ENCODE assay signal across 27 cellular contexts in the genomic region with DNA sequence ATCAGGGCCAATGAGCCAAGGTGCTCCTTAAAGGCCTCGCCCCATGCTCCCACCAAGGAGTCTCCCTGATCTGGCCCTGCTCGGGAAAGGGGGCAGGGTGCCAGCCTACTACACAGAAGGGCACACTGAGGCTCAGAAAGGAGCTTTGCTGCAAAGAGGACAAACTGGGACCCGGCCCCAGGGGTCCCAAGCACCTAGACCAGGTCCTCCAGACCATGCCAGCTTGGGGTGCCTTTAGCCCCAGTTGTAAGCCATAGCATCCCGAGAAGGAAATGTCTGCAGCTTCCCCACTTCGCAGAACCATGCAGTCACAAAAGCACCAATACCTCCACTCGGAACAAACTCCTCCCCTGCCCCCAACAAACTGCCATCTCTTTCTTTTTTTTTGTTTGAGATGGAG.
"Had no signal": no experiment of that assay in that cellular context is flagged by ENCODE, and none has a peak within 500 bp of the region (broad histone marks: within the 10 kb centered on the region; RNA-seq: fewer than 3 reads in every experiment).

No MANE protein-coding gene starts in this region.

- H3K4me3 Mint-ChIP-seq: stimulated activated effector memory CD8-positive, alpha-beta T cell treated with anti-CD3 and anti-CD28 coated beads, Interleukin-12 subunit alpha, Interleukin-12 subunit beta, amount 100 ng/mL, for 72 hours; stimulated activated memory B cell treated with anti-CD40 and anti-IgM and Interleukin-4, amounts not matched to agents 10 μg/mL and 1 μg/mL and 100 μg/mL, for 72 hours; stimulated activated naive B cell treated with anti-CD40 and anti-IgM and Interleukin-4, amounts not matched to agents 10 μg/mL and 1 μg/mL and 100 μg/mL, for 72 hours; stimulated activated naive CD8-positive, alpha-beta T cell treated with anti-CD3 and anti-CD28 coated beads, Interleukin-15, amount 100 ng/mL, for 72 hours; stimulated activated naive CD8-positive, alpha-beta T cell treated with anti-CD3 and anti-CD28 coated beads, Interleukin-15, Interleukin-2, amounts not matched to agents 100 ng/mL and 50 ng/mL, for 24 hours; type B pancreatic cell had no signal

- DNase-seq: stimulated activated CD4-positive, alpha-beta T cell treated with anti-CD3 and anti-CD28 coated beads, Interleukin-2, amount 100 ng/mL, for 48 hours; stimulated activated CD4-positive, alpha-beta T cell treated with anti-CD3 and anti-CD28 coated beads, Interleukin-4, amount 100 ng/mL, for 1 hour; stimulated activated CD4-positive, alpha-beta T cell treated with anti-CD3 and anti-CD28 coated beads, Interleukin-4, amount 100 ng/mL, for 24 hours; stimulated activated CD4-positive, alpha-beta T cell treated with anti-CD3 and anti-CD28 coated beads, Interleukin-4, amount 100 ng/mL, for 4 hours; stimulated activated CD8-positive, alpha-beta memory T cell treated with anti-CD3 and anti-CD28 coated beads, Interleukin-4, amount 100 ng/mL, for 48 hours; stimulated activated naive B cell treated with anti-CD40 and anti-IgM and Interleukin-4, amounts not matched to agents 10 μg/mL and 1 μg/mL and 100 μg/mL, for 72 hours; stimulated activated naive CD4-positive, alpha-beta T cell; stimulated activated naive CD8-positive, alpha-beta T cell treated with anti-CD3 and anti-CD28 coated beads, Interleukin-15, amount 100 ng/mL, for 72 hours; stimulated activated naive CD8-positive, alpha-beta T cell treated with anti-CD3 and anti-CD28 coated beads, Interleukin-15, Interleukin-2, amounts not matched to agents 100 U/mL and 50 U/mL, for 24 hours; stomach; substantia nigra; testis; thyroid gland; tibial artery; transverse colon; trophoblast cell; upper lobe of left lung; upper lobe of right lung; uterus had no signal

- H3K4me1 Mint-ChIP-seq: stimulated activated effector memory CD8-positive, alpha-beta T cell treated with anti-CD3 and anti-CD28 coated beads, Interleukin-12 subunit alpha, Interleukin-12 subunit beta, amount 100 ng/mL, for 72 hours; stimulated activated memory B cell treated with anti-CD40 and anti-IgM and Interleukin-4, amounts not matched to agents 10 μg/mL and 1 μg/mL and 100 μg/mL, for 72 hours; stimulated activated naive B cell treated with anti-CD40 and anti-IgM and Interleukin-4, amounts not matched to agents 10 μg/mL and 1 μg/mL and 100 μg/mL, for 72 hours; stimulated activated naive CD8-positive, alpha-beta T cell treated with anti-CD3 and anti-CD28 coated beads, Interleukin-15, amount 100 ng/mL, for 72 hours had no signal

- H3K9me3 Mint-ChIP-seq: stimulated activated effector memory CD8-positive, alpha-beta T cell treated with anti-CD3 and anti-CD28 coated beads, Interleukin-12 subunit alpha, Interleukin-12 subunit beta, amount 100 ng/mL, for 72 hours; stimulated activated memory B cell treated with anti-CD40 and anti-IgM and Interleukin-4, amounts not matched to agents 10 μg/mL and 1 μg/mL and 100 μg/mL, for 72 hours; stimulated activated naive B cell treated with anti-CD40 and anti-IgM and Interleukin-4, amounts not matched to agents 10 μg/mL and 1 μg/mL and 100 μg/mL, for 72 hours; stimulated activated naive CD8-positive, alpha-beta T cell treated with anti-CD3 and anti-CD28 coated beads, Interleukin-15, amount 100 ng/mL, for 72 hours; stimulated activated naive CD8-positive, alpha-beta T cell treated with anti-CD3 and anti-CD28 coated beads, Interleukin-15, Interleukin-2, amounts not matched to agents 100 ng/mL and 50 ng/mL, for 24 hours; type B pancreatic cell had no signal

- H3K36me3 ChIP-seq: thoracic aorta, thyroid gland, transverse colon, upper lobe of left lung, upper lobe of right lung, uterus, vagina had no signal

- H3K4me1 ChIP-seq: stomach, suprapubic skin, testis, thyroid gland, tibial artery, tibial nerve, transverse colon, upper lobe of left lung, upper lobe of right lung, uterus, vagina had no signal

- H3K27me3 Mint-ChIP-seq: stimulated activated memory B cell treated with anti-CD40 and anti-IgM and Interleukin-4, amounts not matched to agents 10 μg/mL and 1 μg/mL and 100 μg/mL, for 72 hours; stimulated activated naive B cell treated with anti-CD40 and anti-IgM and Interleukin-4, amounts not matched to agents 10 μg/mL and 1 μg/mL and 100 μg/mL, for 72 hours; stimulated activated naive CD8-positive, alpha-beta T cell treated with anti-CD3 and anti-CD28 coated beads, Interleukin-15, amount 100 ng/mL, for 72 hours; stimulated activated naive CD8-positive, alpha-beta T cell treated with anti-CD3 and anti-CD28 coated beads, Interleukin-15, Interleukin-2, amounts not matched to agents 100 ng/mL and 50 ng/mL, for 24 hours; type B pancreatic cell had no signal

- H3K27ac ChIP-seq: stomach, suprapubic skin, testis, thoracic aorta, thyroid gland, tibial artery, tibial nerve, transverse colon, upper lobe of left lung, upper lobe of right lung, uterus, vagina had no signal

- H3K27ac Mint-ChIP-seq: stimulated activated effector memory CD8-positive, alpha-beta T cell treated with anti-CD3 and anti-CD28 coated beads, Interleukin-12 subunit alpha, Interleukin-12 subunit beta, amount 100 ng/mL, for 72 hours; stimulated activated memory B cell treated with anti-CD40 and anti-IgM and Interleukin-4, amounts not matched to agents 10 μg/mL and 1 μg/mL and 100 μg/mL, for 72 hours; stimulated activated naive B cell treated with anti-CD40 and anti-IgM and Interleukin-4, amounts not matched to agents 10 μg/mL and 1 μg/mL and 100 μg/mL, for 72 hours; stimulated activated naive CD8-positive, alpha-beta T cell treated with anti-CD3 and anti-CD28 coated beads, Interleukin-15, Interleukin-2, amounts not matched to agents 100 ng/mL and 50 ng/mL, for 24 hours; type B pancreatic cell had no signal

- H3K27me3 ChIP-seq: stomach, suprapubic skin, testis, thyroid gland, tibial nerve, transverse colon, upper lobe of left lung, upper lobe of right lung, uterus, vagina had no signal

- H3K36me3 Mint-ChIP-seq: stimulated activated effector memory CD8-positive, alpha-beta T cell treated with anti-CD3 and anti-CD28 coated beads, Interleukin-12 subunit alpha, Interleukin-12 subunit beta, amount 100 ng/mL, for 72 hours; type B pancreatic cell had no signal

- H3K4me3 ChIP-seq: stomach, suprapubic skin, testis, thoracic aorta, thyroid gland, tibial artery, tibial nerve, transverse colon, upper lobe of left lung, upper lobe of right lung, uterus, vagina had no signal

- ATAC-seq: stimulated activated effector memory CD8-positive, alpha-beta T cell treated with anti-CD3 and anti-CD28 coated beads, Interleukin-12 subunit alpha, Interleukin-12 subunit beta, amount 100 ng/mL, for 72 hours; stimulated activated memory B cell treated with anti-CD40 and anti-IgM and Interleukin-4, amounts not matched to agents 10 μg/mL and 1 μg/mL and 100 μg/mL, for 72 hours; stimulated activated naive B cell treated with anti-CD40 and anti-IgM and Interleukin-4, amounts not matched to agents 10 μg/mL and 1 μg/mL and 100 μg/mL, for 72 hours; stimulated activated naive CD8-positive, alpha-beta T cell treated with anti-CD3 and anti-CD28 coated beads, Interleukin-15, amount 100 ng/mL, for 72 hours; stimulated activated naive CD8-positive, alpha-beta T cell treated with anti-CD3 and anti-CD28 coated beads, Interleukin-15, Interleukin-2, amounts not matched to agents 100 U/mL and 50 U/mL, for 24 hours; upper lobe of right lung had no signal

- H3K9me3 ChIP-seq: stomach, suprapubic skin, testis, thoracic aorta, thyroid gland, tibial artery, tibial nerve, transverse colon, upper lobe of left lung, upper lobe of right lung, uterus, vagina had no signal
